Comparison of ENCODE assay signal across 11 cellular contexts in genomic region chr16:57476546-57477410, GRCh38.
DNase-seq lines count a peak whose midpoint lies in the region; ATAC-seq and TF ChIP-seq lines count a peak whose summit lies in the region.
"Had no signal": no experiment of that assay in that cellular context is flagged by ENCODE, and none has a peak within 500 bp of the region (broad histone marks: within the 10 kb centered on the region; RNA-seq: fewer than 3 reads in every experiment).

No MANE protein-coding gene starts in this region.

- H3K36me3 ChIP-seq in NT2/D1 (ENCODE audit: insufficient read depth, insufficient read length, low read length) (peaks cover 39% of the 10 kb centered on the region), iPS-18a (ENCODE audit: control insufficient read depth, low read depth, low read length) (peaks cover 6% of the 10 kb centered on the region), tibial artery (peaks cover 31 to 37% (median 35%) of the 10 kb centered on the region in 3 donors)

- H3K27me3 ChIP-seq in NT2/D1 (ENCODE audit: insufficient read depth, insufficient read length), result no peaks in the 10 kb centered on the region
- peaks cover 9% of the 10 kb centered on the region for H3K27me3 ChIP-seq in iPS-18a (ENCODE audit: control insufficient read depth, insufficient read depth, low read length)
- H3K27me3 ChIP-seq in tibial artery, result no peaks in the 10 kb centered on the region

- ATAC-seq in HG02840 (IDR thresholded peaks at IDR 0.05; ENCODE audit: low FRiP score, unreplicated experiment), result no peak
- no peak for ATAC-seq in GM21723 (IDR thresholded peaks at IDR 0.05; ENCODE audit: unreplicated experiment)

- no peak for TF ChIP-seq CTCF in tibial artery (IDR thresholded peaks at IDR 0.05)

- peak; percentile 50 for DNase-seq in activated CD8-positive, alpha-beta memory T cell treated with anti-CD3 and anti-CD28 coated beads, Interleukin-2, amount 50 U/mL, for 48 hours
- DNase-seq in activated CD8-positive, alpha-beta memory T cell treated with anti-CD3 and anti-CD28 coated beads, Interleukin-2, amount 50 U/mL, for 4 hours, result no peak
- DNase-seq in NT2/D1 (ENCODE audit: low read depth, low spot score) (no peak), tibial artery (no peak), EL (no peak)
- DNase-seq: NCI-H1105, small intestine had no signal

- H3K9me3 ChIP-seq in NT2/D1 (ENCODE audit: insufficient read depth, low read length) (no peaks in the 10 kb centered on the region), iPS-18a (ENCODE audit: control insufficient read depth, low read depth, low read length) (no peaks in the 10 kb centered on the region), tibial artery (no peaks in the 10 kb centered on the region)
- H3K9me3 ChIP-seq: neutrophil had no signal

- intact Hi-C loops in tibial artery (cut with DNase I; ENCODE audit: low total_unique reads), result loop anchor here (5.0 kb wide), 1 partner anchor 51 kb away; no protein-coding TSS in a partner anchor

- peak overlapping the region; percentile 36 for H3K9ac ChIP-seq in NT2/D1 (ENCODE audit: insufficient read length, low read depth)
- H3K9ac ChIP-seq in iPS-18a (ENCODE audit: low read length), result peak overlapping the region; percentile 10

- H3K4me3 ChIP-seq in NT2/D1 (ENCODE audit: insufficient read length, low read depth) (no peak overlapping the region), iPS-18a (ENCODE audit: low read length) (no peak overlapping the region), tibial artery (no peak overlapping the region)

- peaks cover 45% of the 10 kb centered on the region for H3K4me1 ChIP-seq in NT2/D1 (ENCODE audit: insufficient read depth, insufficient read length)
- peaks cover 23% of the 10 kb centered on the region for H3K4me1 ChIP-seq in iPS-18a (ENCODE audit: control insufficient read depth, low read depth, low read length)
- peaks cover 12 to 52% (median 45%) of the 10 kb centered on the region in 4 donors for H3K4me1 ChIP-seq in tibial artery

- H3K27ac ChIP-seq in iPS-18a (ENCODE audit: low read length), result no peak overlapping the region
- H3K27ac ChIP-seq in tibial artery, result peak overlapping the region; percentile 35 to 77
- H3K27ac ChIP-seq: neutrophil had no signal
